11 cellular contexts compared by ENCODE assay signal in genomic region chr18:58176915-58177717, GRCh38.
DNase-seq lines count a peak whose midpoint lies in the region; ATAC-seq lines count a peak whose summit lies in the region.
"Had no signal": no experiment of that assay in that cellular context is flagged by ENCODE, and none has a peak within 500 bp of the region (broad histone marks: within the 10 kb centered on the region; RNA-seq: fewer than 3 reads in every experiment).

No MANE protein-coding gene starts in this region.

- in situ Hi-C loops in ACHN (cut with HindIII; ENCODE audit: low pct_ligation_motif_present, low pct_unique_long_range_greater_than_20kb, low sequenced_read_pairs): no loop called here

- ATAC-seq in GM21786 (IDR thresholded peaks at IDR 0.05; ENCODE audit: unreplicated experiment): no peak

- DNase-seq in ACHN (peak; percentile 82), HT-29 (ENCODE audit: low spot score) (peak; percentile 45), dedifferentiated amniotic fluid mesenchymal stem cell (ENCODE audit: extremely low spot score) (peak; percentile 89), myocyte (ENCODE audit: low read depth) (peak; percentile 72), medulla oblongata (ENCODE audit: extremely low spot score) (no peak), GF-D8 (lab: John Stamatoyannopoulos, UW) (no peak), NCI-H2081 (lab: John Stamatoyannopoulos, UW) (no peak)
- DNase-seq: activated CD4-positive, alpha-beta T cell treated with anti-CD3 and anti-CD28 coated beads for 48 hours; DMS 273 treated with DMSO at 0.1 percent for 48 hours; NK-92 treated with Interleukin-12 subunit alpha and Interleukin-12 subunit beta, amount 100 ng/mL, for 24 hours had no signal

Comparison
In these comparisons a context has a peak if more than half of its experiments do, and no peak if none do; other contexts are left out.
1. DNase-seq: peak in ACHN (single experiment), HT-29 (single experiment), dedifferentiated amniotic fluid mesenchymal stem cell (single experiment) and myocyte (single experiment); none in medulla oblongata (single experiment), GF-D8 (single experiment) and NCI-H2081 (0 of 2).